In genomic region chr1:231639819-231640218, GRCh38 we compare ENCODE assay signal across 13 cellular contexts. TPM values are rescaled to one million over a fixed set of nuclear protein-coding genes. Genes with fewer than 3 reads are reported as not detected.
DNase-seq lines count a peak whose midpoint lies in the region; ATAC-seq lines count a peak whose summit lies in the region.
"Had no signal": no experiment of that assay in that cellular context is flagged by ENCODE, and none has a peak within 500 bp of the region (broad histone marks: within the 10 kb centered on the region; RNA-seq: fewer than 3 reads in every experiment).

No MANE protein-coding gene starts in this region.

- no peak overlapping the region for H3K4me3 Mint-ChIP-seq in activated naive CD4-positive, alpha-beta T cell treated with anti-CD3 and anti-CD28 coated beads for 36 hours
- H3K4me3 Mint-ChIP-seq in activated CD4-positive, alpha-beta memory T cell treated with anti-CD3 and anti-CD28 coated beads for 36 hours, result no peak overlapping the region
- H3K4me3 Mint-ChIP-seq in activated CD4-positive, alpha-beta T cell treated with anti-CD3 and anti-CD28 coated beads for 36 hours, result no peak overlapping the region
- H3K4me3 Mint-ChIP-seq: B cell had no signal

- DNase-seq in NCI-H1694 (lab: John Stamatoyannopoulos, UW) (peak; percentile 29), SK-N-DZ (ENCODE audit: low spot score) (peak; percentile 84), fibroblast of peridontal ligament (ENCODE audit: extremely low read depth) (peak; percentile 43)
- no peak for DNase-seq in activated naive CD4-positive, alpha-beta T cell treated with anti-CD3 and anti-CD28 coated beads for 36 hours
- DNase-seq in activated CD4-positive, alpha-beta memory T cell treated with anti-CD3 and anti-CD28 coated beads for 36 hours, result no peak
- no peak for DNase-seq in activated CD4-positive, alpha-beta T cell treated with anti-CD3 and anti-CD28 coated beads for 36 hours
- DNase-seq: ACHN, Caco-2, NCI-H1417, NCI-H1930 had no signal

- H3K36me3 Mint-ChIP-seq in activated naive CD4-positive, alpha-beta T cell treated with anti-CD3 and anti-CD28 coated beads for 36 hours (ENCODE audit: low read depth), result peaks cover 4% of the 10 kb centered on the region
- peaks cover 3% of the 10 kb centered on the region for H3K36me3 Mint-ChIP-seq in activated CD4-positive, alpha-beta memory T cell treated with anti-CD3 and anti-CD28 coated beads for 36 hours
- peaks cover 4% of the 10 kb centered on the region for H3K36me3 Mint-ChIP-seq in activated CD4-positive, alpha-beta T cell treated with anti-CD3 and anti-CD28 coated beads for 36 hours (ENCODE audit: low read depth)

- POLR2A ChIA-PET in activated CD4-positive, alpha-beta memory T cell treated with anti-CD3 and anti-CD28 coated beads for 36 hours (lab: Charles Lee), result no interaction called here
- POLR2A ChIA-PET in activated CD4-positive, alpha-beta T cell treated with anti-CD3 and anti-CD28 coated beads for 36 hours (lab: Charles Lee), result no interaction called here

- no peaks in the 10 kb centered on the region for H3K27me3 Mint-ChIP-seq in activated naive CD4-positive, alpha-beta T cell treated with anti-CD3 and anti-CD28 coated beads for 36 hours (ENCODE audit: low read depth)
- H3K27me3 Mint-ChIP-seq in activated CD4-positive, alpha-beta memory T cell treated with anti-CD3 and anti-CD28 coated beads for 36 hours, result no peaks in the 10 kb centered on the region
- no peaks in the 10 kb centered on the region for H3K27me3 Mint-ChIP-seq in activated CD4-positive, alpha-beta T cell treated with anti-CD3 and anti-CD28 coated beads for 36 hours
- H3K27me3 Mint-ChIP-seq: B cell had no signal

- ATAC-seq in GM21515 (IDR thresholded peaks at IDR 0.05; ENCODE audit: unreplicated experiment), result no peak
- ATAC-seq in activated CD4-positive, alpha-beta T cell treated with anti-CD3 and anti-CD28 coated beads for 36 hours, result no peak
- ATAC-seq: Right ventricle myocardium inferior had no signal

- H3K4me1 Mint-ChIP-seq in activated naive CD4-positive, alpha-beta T cell treated with anti-CD3 and anti-CD28 coated beads for 36 hours (ENCODE audit: low read depth), result peaks cover 29% of the 10 kb centered on the region
- H3K4me1 Mint-ChIP-seq in activated CD4-positive, alpha-beta memory T cell treated with anti-CD3 and anti-CD28 coated beads for 36 hours (ENCODE audit: low read depth), result peaks cover 16% of the 10 kb centered on the region
- peaks cover 29% of the 10 kb centered on the region for H3K4me1 Mint-ChIP-seq in activated CD4-positive, alpha-beta T cell treated with anti-CD3 and anti-CD28 coated beads for 36 hours
- H3K4me1 Mint-ChIP-seq: B cell had no signal

- intact Hi-C loops in activated naive CD4-positive, alpha-beta T cell treated with anti-CD3 and anti-CD28 coated beads for 36 hours (cut with micrococcal nuclease), result no loop called here
- intact Hi-C loops in activated CD4-positive, alpha-beta memory T cell treated with anti-CD3 and anti-CD28 coated beads for 36 hours (cut with micrococcal nuclease), result no loop called here
- intact Hi-C loops in activated CD4-positive, alpha-beta T cell treated with anti-CD3 and anti-CD28 coated beads for 36 hours (cut with DNase I, micrococcal nuclease), result no loop called here

- CTCF ChIA-PET in activated naive CD4-positive, alpha-beta T cell treated with anti-CD3 and anti-CD28 coated beads for 36 hours (lab: Charles Lee), result no interaction called here
- CTCF ChIA-PET in activated CD4-positive, alpha-beta memory T cell treated with anti-CD3 and anti-CD28 coated beads for 36 hours (lab: Charles Lee), result no interaction called here
- CTCF ChIA-PET in activated CD4-positive, alpha-beta T cell treated with anti-CD3 and anti-CD28 coated beads for 36 hours (lab: Charles Lee), result no interaction called here

- no peak overlapping the region for H3K27ac Mint-ChIP-seq in activated naive CD4-positive, alpha-beta T cell treated with anti-CD3 and anti-CD28 coated beads for 36 hours
- no peak overlapping the region for H3K27ac Mint-ChIP-seq in activated CD4-positive, alpha-beta memory T cell treated with anti-CD3 and anti-CD28 coated beads for 36 hours
- H3K27ac Mint-ChIP-seq in activated CD4-positive, alpha-beta T cell treated with anti-CD3 and anti-CD28 coated beads for 36 hours, result no peak overlapping the region
- H3K27ac Mint-ChIP-seq: B cell had no signal

- H3K9me3 Mint-ChIP-seq in activated naive CD4-positive, alpha-beta T cell treated with anti-CD3 and anti-CD28 coated beads for 36 hours, result no peaks in the 10 kb centered on the region
- H3K9me3 Mint-ChIP-seq in activated CD4-positive, alpha-beta memory T cell treated with anti-CD3 and anti-CD28 coated beads for 36 hours, result peaks cover 4% of the 10 kb centered on the region
- H3K9me3 Mint-ChIP-seq in activated CD4-positive, alpha-beta T cell treated with anti-CD3 and anti-CD28 coated beads for 36 hours (ENCODE audit: low read depth), result peaks cover 6% of the 10 kb centered on the region

RNA-seq across cellular contexts. Expression of gene DISC1, which starts 13.2 kb away (rescaled TPM):
- 2.4 and 2.8 TPM in 2 replicates for polyA plus RNA-seq in SK-N-DZ (2014; cell fraction: cytosol; rRNA removed)
- polyA plus RNA-seq in SK-N-DZ (2014; cell fraction: nucleus; rRNA removed), result 2.3 and 3.2 TPM in 2 replicates
- 1 to 10 TPM; 4.8 to 5.0 TPM for total RNA-seq in activated naive CD4-positive, alpha-beta T cell treated with anti-CD3 and anti-CD28 coated beads for 36 hours
- 1 to 10 TPM; 2.8 to 3.9 TPM for total RNA-seq in activated CD4-positive, alpha-beta memory T cell treated with anti-CD3 and anti-CD28 coated beads for 36 hours
- total RNA-seq in activated CD4-positive, alpha-beta T cell treated with anti-CD3 and anti-CD28 coated beads for 36 hours, result 1 to 10 TPM; 1.9 to 3.8 TPM

Comparison
In these comparisons a context has a peak if more than half of its experiments do, and no peak if none do; other contexts are left out.
1. DNase-seq: peak in NCI-H1694 (single experiment), SK-N-DZ (single experiment) and fibroblast of peridontal ligament (single experiment); none in activated naive CD4-positive, alpha-beta T cell treated with anti-CD3 and anti-CD28 coated beads for 36 hours (single experiment), activated CD4-positive, alpha-beta memory T cell treated with anti-CD3 and anti-CD28 coated beads for 36 hours (single experiment) and activated CD4-positive, alpha-beta T cell treated with anti-CD3 and anti-CD28 coated beads for 36 hours (single experiment).